Comparison of ENCODE assay signal across 1 cellular context in the genomic region with DNA sequence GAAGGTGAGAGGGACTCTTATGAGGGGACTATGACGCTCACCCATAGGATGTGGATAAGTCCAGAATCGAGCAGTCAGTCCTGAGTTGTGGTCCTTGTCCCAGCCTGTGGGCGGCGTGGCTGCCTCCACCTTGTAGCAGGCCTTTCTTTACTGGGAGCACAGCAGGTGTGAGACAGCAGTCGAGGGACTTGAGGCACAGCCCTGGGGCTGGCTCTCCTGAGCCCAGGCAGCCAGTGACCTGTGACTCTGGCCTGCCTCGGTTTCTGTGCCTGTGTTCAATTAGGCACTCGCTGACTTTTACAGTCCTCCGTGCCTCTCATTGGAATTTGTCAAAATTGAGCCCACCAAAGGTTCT.
TF ChIP-seq lines count a peak whose summit lies in the region.

No MANE protein-coding gene starts in this region.

TF ChIP-seq in GM23338, 12 proteins besides CTCF, POLR2A, EP300 and RAD21 (continued from another document):
- TF ChIP-seq, protein P1, sequence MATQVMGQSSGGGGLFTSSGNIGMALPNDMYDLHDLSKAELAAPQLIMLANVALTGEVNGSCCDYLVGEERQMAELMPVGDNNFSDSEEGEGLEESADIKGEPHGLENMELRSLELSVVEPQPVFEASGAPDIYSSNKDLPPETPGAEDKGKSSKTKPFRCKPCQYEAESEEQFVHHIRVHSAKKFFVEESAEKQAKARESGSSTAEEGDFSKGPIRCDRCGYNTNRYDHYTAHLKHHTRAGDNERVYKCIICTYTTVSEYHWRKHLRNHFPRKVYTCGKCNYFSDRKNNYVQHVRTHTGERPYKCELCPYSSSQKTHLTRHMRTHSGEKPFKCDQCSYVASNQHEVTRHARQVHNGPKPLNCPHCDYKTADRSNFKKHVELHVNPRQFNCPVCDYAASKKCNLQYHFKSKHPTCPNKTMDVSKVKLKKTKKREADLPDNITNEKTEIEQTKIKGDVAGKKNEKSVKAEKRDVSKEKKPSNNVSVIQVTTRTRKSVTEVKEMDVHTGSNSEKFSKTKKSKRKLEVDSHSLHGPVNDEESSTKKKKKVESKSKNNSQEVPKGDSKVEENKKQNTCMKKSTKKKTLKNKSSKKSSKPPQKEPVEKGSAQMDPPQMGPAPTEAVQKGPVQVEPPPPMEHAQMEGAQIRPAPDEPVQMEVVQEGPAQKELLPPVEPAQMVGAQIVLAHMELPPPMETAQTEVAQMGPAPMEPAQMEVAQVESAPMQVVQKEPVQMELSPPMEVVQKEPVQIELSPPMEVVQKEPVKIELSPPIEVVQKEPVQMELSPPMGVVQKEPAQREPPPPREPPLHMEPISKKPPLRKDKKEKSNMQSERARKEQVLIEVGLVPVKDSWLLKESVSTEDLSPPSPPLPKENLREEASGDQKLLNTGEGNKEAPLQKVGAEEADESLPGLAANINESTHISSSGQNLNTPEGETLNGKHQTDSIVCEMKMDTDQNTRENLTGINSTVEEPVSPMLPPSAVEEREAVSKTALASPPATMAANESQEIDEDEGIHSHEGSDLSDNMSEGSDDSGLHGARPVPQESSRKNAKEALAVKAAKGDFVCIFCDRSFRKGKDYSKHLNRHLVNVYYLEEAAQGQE (IDR thresholded peaks at IDR 0.05; ENCODE audit: unreplicated experiment): no peak
- TF ChIP-seq ZNF331 (CRISPR knock-in tag; IDR thresholded peaks at IDR 0.05; ENCODE audit: low read depth): no peak
- TF ChIP-seq STAT1 (IDR thresholded peaks at IDR 0.05; ENCODE audit: unreplicated experiment): no peak
- no peak for TF ChIP-seq NANOG (IDR thresholded peaks at IDR 0.05; ENCODE audit: borderline replicate concordance)
- TF ChIP-seq, protein P2, sequence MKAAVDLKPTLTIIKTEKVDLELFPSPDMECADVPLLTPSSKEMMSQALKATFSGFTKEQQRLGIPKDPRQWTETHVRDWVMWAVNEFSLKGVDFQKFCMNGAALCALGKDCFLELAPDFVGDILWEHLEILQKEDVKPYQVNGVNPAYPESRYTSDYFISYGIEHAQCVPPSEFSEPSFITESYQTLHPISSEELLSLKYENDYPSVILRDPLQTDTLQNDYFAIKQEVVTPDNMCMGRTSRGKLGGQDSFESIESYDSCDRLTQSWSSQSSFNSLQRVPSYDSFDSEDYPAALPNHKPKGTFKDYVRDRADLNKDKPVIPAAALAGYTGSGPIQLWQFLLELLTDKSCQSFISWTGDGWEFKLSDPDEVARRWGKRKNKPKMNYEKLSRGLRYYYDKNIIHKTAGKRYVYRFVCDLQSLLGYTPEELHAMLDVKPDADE (IDR thresholded peaks at IDR 0.05): no peak
- no peak for TF ChIP-seq JUNB (IDR thresholded peaks at IDR 0.05; ENCODE audit: unreplicated experiment)
- no peak for TF ChIP-seq POLR2AphosphoS5 (IDR thresholded peaks at IDR 0.05; ENCODE audit: low read depth)
- TF ChIP-seq, protein P3, sequence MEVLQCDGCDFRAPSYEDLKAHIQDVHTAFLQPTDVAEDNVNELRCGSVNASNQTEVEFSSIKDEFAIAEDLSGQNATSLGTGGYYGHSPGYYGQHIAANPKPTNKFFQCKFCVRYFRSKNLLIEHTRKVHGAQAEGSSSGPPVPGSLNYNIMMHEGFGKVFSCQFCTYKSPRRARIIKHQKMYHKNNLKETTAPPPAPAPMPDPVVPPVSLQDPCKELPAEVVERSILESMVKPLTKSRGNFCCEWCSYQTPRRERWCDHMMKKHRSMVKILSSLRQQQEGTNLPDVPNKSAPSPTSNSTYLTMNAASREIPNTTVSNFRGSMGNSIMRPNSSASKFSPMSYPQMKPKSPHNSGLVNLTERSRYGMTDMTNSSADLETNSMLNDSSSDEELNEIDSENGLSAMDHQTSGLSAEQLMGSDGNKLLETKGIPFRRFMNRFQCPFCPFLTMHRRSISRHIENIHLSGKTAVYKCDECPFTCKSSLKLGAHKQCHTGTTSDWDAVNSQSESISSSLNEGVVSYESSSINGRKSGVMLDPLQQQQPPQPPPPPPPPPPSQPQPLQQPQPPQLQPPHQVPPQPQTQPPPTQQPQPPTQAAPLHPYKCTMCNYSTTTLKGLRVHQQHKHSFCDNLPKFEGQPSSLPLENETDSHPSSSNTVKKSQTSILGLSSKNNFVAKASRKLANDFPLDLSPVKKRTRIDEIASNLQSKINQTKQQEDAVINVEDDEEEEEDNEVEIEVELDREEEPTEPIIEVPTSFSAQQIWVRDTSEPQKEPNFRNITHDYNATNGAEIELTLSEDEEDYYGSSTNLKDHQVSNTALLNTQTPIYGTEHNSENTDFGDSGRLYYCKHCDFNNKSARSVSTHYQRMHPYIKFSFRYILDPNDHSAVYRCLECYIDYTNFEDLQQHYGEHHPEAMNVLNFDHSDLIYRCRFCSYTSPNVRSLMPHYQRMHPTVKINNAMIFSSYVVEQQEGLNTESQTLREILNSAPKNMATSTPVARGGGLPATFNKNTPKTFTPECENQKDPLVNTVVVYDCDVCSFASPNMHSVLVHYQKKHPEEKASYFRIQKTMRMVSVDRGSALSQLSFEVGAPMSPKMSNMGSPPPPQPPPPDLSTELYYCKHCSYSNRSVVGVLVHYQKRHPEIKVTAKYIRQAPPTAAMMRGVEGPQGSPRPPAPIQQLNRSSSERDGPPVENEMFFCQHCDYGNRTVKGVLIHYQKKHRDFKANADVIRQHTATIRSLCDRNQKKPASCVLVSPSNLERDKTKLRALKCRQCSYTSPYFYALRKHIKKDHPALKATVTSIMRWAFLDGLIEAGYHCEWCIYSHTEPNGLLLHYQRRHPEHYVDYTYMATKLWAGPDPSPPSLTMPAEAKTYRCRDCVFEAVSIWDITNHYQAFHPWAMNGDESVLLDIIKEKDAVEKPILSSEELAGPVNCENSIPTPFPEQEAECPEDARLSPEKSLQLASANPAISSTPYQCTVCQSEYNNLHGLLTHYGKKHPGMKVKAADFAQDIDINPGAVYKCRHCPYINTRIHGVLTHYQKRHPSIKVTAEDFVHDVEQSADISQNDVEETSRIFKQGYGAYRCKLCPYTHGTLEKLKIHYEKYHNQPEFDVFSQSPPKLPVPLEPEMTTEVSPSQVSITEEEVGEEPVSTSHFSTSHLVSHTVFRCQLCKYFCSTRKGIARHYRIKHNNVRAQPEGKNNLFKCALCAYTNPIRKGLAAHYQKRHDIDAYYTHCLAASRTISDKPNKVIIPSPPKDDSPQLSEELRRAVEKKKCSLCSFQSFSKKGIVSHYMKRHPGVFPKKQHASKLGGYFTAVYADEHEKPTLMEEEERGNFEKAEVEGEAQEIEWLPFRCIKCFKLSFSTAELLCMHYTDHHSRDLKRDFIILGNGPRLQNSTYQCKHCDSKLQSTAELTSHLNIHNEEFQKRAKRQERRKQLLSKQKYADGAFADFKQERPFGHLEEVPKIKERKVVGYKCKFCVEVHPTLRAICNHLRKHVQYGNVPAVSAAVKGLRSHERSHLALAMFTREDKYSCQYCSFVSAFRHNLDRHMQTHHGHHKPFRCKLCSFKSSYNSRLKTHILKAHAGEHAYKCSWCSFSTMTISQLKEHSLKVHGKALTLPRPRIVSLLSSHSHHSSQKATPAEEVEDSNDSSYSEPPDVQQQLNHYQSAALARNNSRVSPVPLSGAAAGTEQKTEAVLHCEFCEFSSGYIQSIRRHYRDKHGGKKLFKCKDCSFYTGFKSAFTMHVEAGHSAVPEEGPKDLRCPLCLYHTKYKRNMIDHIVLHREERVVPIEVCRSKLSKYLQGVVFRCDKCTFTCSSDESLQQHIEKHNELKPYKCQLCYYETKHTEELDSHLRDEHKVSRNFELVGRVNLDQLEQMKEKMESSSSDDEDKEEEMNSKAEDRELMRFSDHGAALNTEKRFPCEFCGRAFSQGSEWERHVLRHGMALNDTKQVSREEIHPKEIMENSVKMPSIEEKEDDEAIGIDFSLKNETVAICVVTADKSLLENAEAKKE (CRISPR knock-in tag; IDR thresholded peaks at IDR 0.05): no peak
TF ChIP-seq in GM23338: peak in this region for 0.
